In genomic region chr11:2333806-2334205, GRCh38 we compare ENCODE assay signal across 6 cellular contexts. TPM values are rescaled to one million over a fixed set of nuclear protein-coding genes. Genes with fewer than 3 reads are reported as not detected.
"Had no signal": no experiment of that assay in that cellular context is flagged by ENCODE, and none has a peak within 500 bp of the region (broad histone marks: within the 10 kb centered on the region; RNA-seq: fewer than 3 reads in every experiment).

No MANE protein-coding gene starts in this region.

RNA-seq across cellular contexts. Expression of gene TSPAN32, which starts 32.0 kb away (rescaled TPM):
- total RNA-seq: GM23248, GM23338, H1, H7, H9, HFFc6 had no signal
- polyA plus RNA-seq: GM23248, GM23338, H1 had no signal

RNA-seq across cellular contexts. Expression of gene C11orf21, which starts 32.1 kb away (rescaled TPM):
- total RNA-seq: GM23248, GM23338, H1, H7, H9, HFFc6 had no signal
- polyA plus RNA-seq: GM23248, GM23338, H1 had no signal
